Comparison of ENCODE assay signal across 26 cellular contexts in the genomic region with DNA sequence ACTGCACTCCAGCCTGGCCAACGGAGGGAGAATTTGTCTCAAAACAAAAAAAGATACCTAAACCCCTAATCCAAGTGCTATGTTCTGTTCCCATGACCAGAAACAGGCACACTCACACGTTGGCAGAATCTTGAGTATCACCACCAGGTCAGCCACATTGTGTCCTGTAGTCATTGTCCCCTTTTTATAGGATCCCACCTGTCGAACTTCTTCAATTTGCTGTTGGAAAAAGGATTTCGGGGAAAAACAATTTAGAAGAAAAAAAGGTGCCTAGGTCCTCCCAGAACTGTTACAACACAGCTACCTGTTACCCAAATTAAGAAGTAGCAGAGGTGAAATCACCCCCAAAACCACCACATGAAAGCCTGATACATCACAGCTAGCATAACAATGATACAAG. TPM values are rescaled to one million over a fixed set of nuclear protein-coding genes. Genes with fewer than 3 reads are reported as not detected.
A peak's percentile ranks its signal among the peaks of the same experiment; 100 is the strongest.
DNase-seq lines count a peak whose midpoint lies in the region; ATAC-seq and TF ChIP-seq lines count a peak whose summit lies in the region.
"Had no signal": no experiment of that assay in that cellular context is flagged by ENCODE, and none has a peak within 500 bp of the region (broad histone marks: within the 10 kb centered on the region; RNA-seq: fewer than 3 reads in every experiment).

No MANE protein-coding gene starts in this region.

- CTCF ChIA-PET in CD8-positive, alpha-beta memory T cell (lab: Charles Lee) = no interaction called here

- H3K36me3 ChIP-seq in CD8-positive, alpha-beta memory T cell (ENCODE audit: insufficient read depth, low read length) = peaks cover 61% of the 10 kb centered on the region

- no peak overlapping the region for H3K4me3 ChIP-seq in CD8-positive, alpha-beta memory T cell (ENCODE audit: low read length)
- H3K4me3 ChIP-seq: dorsolateral prefrontal cortex, mucosa of descending colon, neural progenitor cell, sigmoid colon, upper lobe of right lung had no signal

- peak overlapping the region; percentile 29 for H3K4me3 Mint-ChIP-seq in T-helper 2 cell treated with Interferon-gamma antibody and Interleukin-4, amounts not matched to agents 5 μg/mL and 100 μg/mL, for 36 hours
- H3K4me3 Mint-ChIP-seq in CD8-positive, alpha-beta memory T cell = peak overlapping the region in 2 of 7 donors; percentile 27 to 77
- H3K4me3 Mint-ChIP-seq in activated T-helper 1 cell treated with anti-CD3 and anti-CD28 coated beads, Interleukin-12 subunit alpha, Interleukin-12 subunit beta, Interleukin-2, Interleukin-4 antibody, amounts not matched to agents 30 ng/mL and 10 ng/mL and 1 ng/mL, durations not matched to agents 14 hours and 24 hours and 36 hours = peak overlapping the region; percentile 12

- H3K27me3 ChIP-seq in CD8-positive, alpha-beta memory T cell (ENCODE audit: insufficient read depth, low read length, poor library complexity, severe bottlenecking) = no peaks in the 10 kb centered on the region
- H3K27me3 ChIP-seq: dorsolateral prefrontal cortex, neural progenitor cell, sigmoid colon, upper lobe of right lung had no signal

- H3K27ac ChIP-seq in CD8-positive, alpha-beta memory T cell (ENCODE audit: low read depth, low read length) = no peak overlapping the region
- H3K27ac ChIP-seq: 22Rv1, dorsolateral prefrontal cortex, neural progenitor cell, sigmoid colon, upper lobe of right lung had no signal

- ATAC-seq in GM18505 (IDR thresholded peaks at IDR 0.05; ENCODE audit: unreplicated experiment) = no peak
- ATAC-seq: Panc1, upper lobe of right lung had no signal

- TF ChIP-seq POLR2A in GM18505 (IDR thresholded peaks at IDR 0.05; ENCODE audit: borderline replicate concordance, extremely low read depth, insufficient read depth, insufficient read length) = no peak

- POLR2A ChIA-PET in CD8-positive, alpha-beta memory T cell (lab: Charles Lee) = interaction anchor here (0.9 to 1.9 kb wide), 2 partner anchors 8 to 33 kb away, joined by 3 to 7 read pairs; a partner anchor contains a TSS

- no peak overlapping the region for H3K27ac Mint-ChIP-seq in T-helper 2 cell treated with Interferon-gamma antibody and Interleukin-4, amounts not matched to agents 5 μg/mL and 100 μg/mL, for 36 hours
- H3K27ac Mint-ChIP-seq in CD8-positive, alpha-beta memory T cell = peak overlapping the region in 5 of 8 donors; percentile 47 to 92 (median 83)
- H3K27ac Mint-ChIP-seq in activated T-helper 1 cell treated with anti-CD3 and anti-CD28 coated beads, Interleukin-12 subunit alpha, Interleukin-12 subunit beta, Interleukin-2, Interleukin-4 antibody, amounts not matched to agents 30 ng/mL and 10 ng/mL and 1 ng/mL, durations not matched to agents 14 hours and 24 hours and 36 hours = no peak overlapping the region
- H3K27ac Mint-ChIP-seq: neural progenitor cell had no signal

- no peaks in the 10 kb centered on the region for H3K9me3 ChIP-seq in CD8-positive, alpha-beta memory T cell (ENCODE audit: low read length)
- H3K9me3 ChIP-seq: mucosa of descending colon, sigmoid colon, upper lobe of right lung had no signal

- no peaks in the 10 kb centered on the region for H3K9me3 Mint-ChIP-seq in T-helper 2 cell treated with Interferon-gamma antibody and Interleukin-4, amounts not matched to agents 5 μg/mL and 100 μg/mL, for 36 hours
- H3K9me3 Mint-ChIP-seq in CD8-positive, alpha-beta memory T cell = no peaks in the 10 kb centered on the region
- no peaks in the 10 kb centered on the region for H3K9me3 Mint-ChIP-seq in activated T-helper 1 cell treated with anti-CD3 and anti-CD28 coated beads, Interleukin-12 subunit alpha, Interleukin-12 subunit beta, Interleukin-2, Interleukin-4 antibody, amounts not matched to agents 30 ng/mL and 10 ng/mL and 1 ng/mL, durations not matched to agents 14 hours and 24 hours and 36 hours
- H3K9me3 Mint-ChIP-seq: neural progenitor cell had no signal

- intact Hi-C loops in activated T-helper 1 cell treated with anti-CD3 and anti-CD28 coated beads, Interleukin-12 subunit alpha, Interleukin-12 subunit beta, Interleukin-2, Interleukin-4 antibody, amounts not matched to agents 30 ng/mL and 10 ng/mL and 1 ng/mL, durations not matched to agents 14 hours and 24 hours and 36 hours (cut with micrococcal nuclease) = no loop called here

- peaks cover 22% of the 10 kb centered on the region for H3K4me1 Mint-ChIP-seq in T-helper 2 cell treated with Interferon-gamma antibody and Interleukin-4, amounts not matched to agents 5 μg/mL and 100 μg/mL, for 36 hours (ENCODE audit: low read depth)
- peaks cover 12 to 21% (median 14%) of the 10 kb centered on the region in 3 donors for H3K4me1 Mint-ChIP-seq in CD8-positive, alpha-beta memory T cell
- peaks cover 29% of the 10 kb centered on the region for H3K4me1 Mint-ChIP-seq in activated T-helper 1 cell treated with anti-CD3 and anti-CD28 coated beads, Interleukin-12 subunit alpha, Interleukin-12 subunit beta, Interleukin-2, Interleukin-4 antibody, amounts not matched to agents 30 ng/mL and 10 ng/mL and 1 ng/mL, durations not matched to agents 14 hours and 24 hours and 36 hours (ENCODE audit: low read depth)

- no peak for DNase-seq in T-helper 2 cell treated with Interferon-gamma antibody and Interleukin-4, amounts not matched to agents 5 μg/mL and 100 μg/mL, for 36 hours (ENCODE audit: low spot score)
- no peak for DNase-seq in T-helper 2 cell
- peak in 1 of 5 donors; percentile 35 for DNase-seq in CD8-positive, alpha-beta memory T cell
- DNase-seq in activated T-helper 1 cell treated with anti-CD3 and anti-CD28 coated beads, Interleukin-12 subunit alpha, Interleukin-12 subunit beta, Interleukin-2, Interleukin-4 antibody, amounts not matched to agents 30 ng/mL and 10 ng/mL and 1 ng/mL, durations not matched to agents 14 hours and 24 hours and 36 hours (ENCODE audit: low spot score) = no peak
- peak; percentile 22 for DNase-seq in mesenteric fat pad (ENCODE audit: low spot score)
- no peak for DNase-seq in SKM-1 treated with dmso at 0.1 percent for 144 hours (lab: John Stamatoyannopoulos, UW; ENCODE audit: unreplicated experiment)
- DNase-seq in Ammon's horn (ENCODE audit: low spot score) = no peak
- DNase-seq: activated CD4-positive, alpha-beta T cell treated with anti-CD3 and anti-CD28 coated beads for 4 hours; central memory CD4-positive, alpha-beta T cell; dorsolateral prefrontal cortex; GOT3; KG1; NCI-H146; NCI-H510A; NK-92 treated with Interleukin-12 subunit alpha and Interleukin-12 subunit beta, amount 100 ng/mL, for 24 hours; SIG-M5; stimulated activated CD8-positive, alpha-beta memory T cell treated with anti-CD3 and anti-CD28 coated beads, Interleukin-4, amount 100 ng/mL, for 48 hours had no signal

- H3K4me1 ChIP-seq in CD8-positive, alpha-beta memory T cell (ENCODE audit: insufficient read depth, low read length) = peaks cover 30% of the 10 kb centered on the region

- peaks cover 67% of the 10 kb centered on the region for H3K36me3 Mint-ChIP-seq in T-helper 2 cell treated with Interferon-gamma antibody and Interleukin-4, amounts not matched to agents 5 μg/mL and 100 μg/mL, for 36 hours (ENCODE audit: low read depth)
- peaks cover 19 to 61% (median 23%) of the 10 kb centered on the region in 3 donors for H3K36me3 Mint-ChIP-seq in CD8-positive, alpha-beta memory T cell
- peaks cover 58% of the 10 kb centered on the region for H3K36me3 Mint-ChIP-seq in activated T-helper 1 cell treated with anti-CD3 and anti-CD28 coated beads, Interleukin-12 subunit alpha, Interleukin-12 subunit beta, Interleukin-2, Interleukin-4 antibody, amounts not matched to agents 30 ng/mL and 10 ng/mL and 1 ng/mL, durations not matched to agents 14 hours and 24 hours and 36 hours (ENCODE audit: low read depth)

- no peaks in the 10 kb centered on the region for H3K27me3 Mint-ChIP-seq in T-helper 2 cell treated with Interferon-gamma antibody and Interleukin-4, amounts not matched to agents 5 μg/mL and 100 μg/mL, for 36 hours (ENCODE audit: low read depth)
- peaks cover 0 to 1% of the 10 kb centered on the region in 2 donors for H3K27me3 Mint-ChIP-seq in CD8-positive, alpha-beta memory T cell
- no peaks in the 10 kb centered on the region for H3K27me3 Mint-ChIP-seq in activated T-helper 1 cell treated with anti-CD3 and anti-CD28 coated beads, Interleukin-12 subunit alpha, Interleukin-12 subunit beta, Interleukin-2, Interleukin-4 antibody, amounts not matched to agents 30 ng/mL and 10 ng/mL and 1 ng/mL, durations not matched to agents 14 hours and 24 hours and 36 hours (ENCODE audit: insufficient read depth)

RNA-seq across cellular contexts. Expression of a gene that starts 3.4 kb away (rescaled TPM):
- total RNA-seq in CD8-positive, alpha-beta memory T cell = 100 to 1,000 TPM; 379 to 394 TPM
- 126 TPM for polyA plus RNA-seq in CD8-positive, alpha-beta memory T cell
- 354 and 366 TPM in 2 replicates for total RNA-seq in activated T-helper 1 cell treated with anti-CD3 and anti-CD28 coated beads, Interleukin-12 subunit alpha, Interleukin-12 subunit beta, Interleukin-2, Interleukin-4 antibody, amounts not matched to agents 30 ng/mL and 10 ng/mL and 1 ng/mL, durations not matched to agents 14 hours and 24 hours and 36 hours
- total RNA-seq in mesenteric fat pad = 116 TPM

RNA-seq across cellular contexts. Expression of a gene that starts 8.9 kb away (rescaled TPM):
- total RNA-seq in CD8-positive, alpha-beta memory T cell = 10 to 100 TPM; 36.7 to 39.0 TPM
- polyA plus RNA-seq in CD8-positive, alpha-beta memory T cell = 87.7 TPM
- total RNA-seq in activated T-helper 1 cell treated with anti-CD3 and anti-CD28 coated beads, Interleukin-12 subunit alpha, Interleukin-12 subunit beta, Interleukin-2, Interleukin-4 antibody, amounts not matched to agents 30 ng/mL and 10 ng/mL and 1 ng/mL, durations not matched to agents 14 hours and 24 hours and 36 hours = 31.1 and 35.4 TPM in 2 replicates
- 44.5 TPM for total RNA-seq in mesenteric fat pad

RNA-seq across cellular contexts. Expression of a gene that starts 11.0 kb away (rescaled TPM):
- not detected for total RNA-seq in CD8-positive, alpha-beta memory T cell
- polyA plus RNA-seq in CD8-positive, alpha-beta memory T cell = not detected
- total RNA-seq in activated T-helper 1 cell treated with anti-CD3 and anti-CD28 coated beads, Interleukin-12 subunit alpha, Interleukin-12 subunit beta, Interleukin-2, Interleukin-4 antibody, amounts not matched to agents 30 ng/mL and 10 ng/mL and 1 ng/mL, durations not matched to agents 14 hours and 24 hours and 36 hours = 0.05 and 0.07 TPM in 2 replicates
- 156 TPM for total RNA-seq in mesenteric fat pad

RNA-seq across cellular contexts. Expression of a gene that starts 33.6 kb away (rescaled TPM):
- total RNA-seq in CD8-positive, alpha-beta memory T cell = 10 to 100 TPM; 95.9 to 98.9 TPM
- polyA plus RNA-seq in CD8-positive, alpha-beta memory T cell = 70.2 TPM
- 101 and 105 TPM in 2 replicates for total RNA-seq in activated T-helper 1 cell treated with anti-CD3 and anti-CD28 coated beads, Interleukin-12 subunit alpha, Interleukin-12 subunit beta, Interleukin-2, Interleukin-4 antibody, amounts not matched to agents 30 ng/mL and 10 ng/mL and 1 ng/mL, durations not matched to agents 14 hours and 24 hours and 36 hours
- 55.5 TPM for total RNA-seq in mesenteric fat pad

RNA-seq across cellular contexts. Expression of a gene that starts 39.2 kb away (rescaled TPM):
- total RNA-seq in CD8-positive, alpha-beta memory T cell = not detected
- polyA plus RNA-seq in CD8-positive, alpha-beta memory T cell = 0.07 TPM
- not detected in 2 replicates for total RNA-seq in activated T-helper 1 cell treated with anti-CD3 and anti-CD28 coated beads, Interleukin-12 subunit alpha, Interleukin-12 subunit beta, Interleukin-2, Interleukin-4 antibody, amounts not matched to agents 30 ng/mL and 10 ng/mL and 1 ng/mL, durations not matched to agents 14 hours and 24 hours and 36 hours
- 12.6 TPM for total RNA-seq in mesenteric fat pad
- total RNA-seq: endothelial cell of umbilical vein, glomerular endothelial cell, upper lobe of right lung had no signal
- polyA plus RNA-seq: endothelial cell of umbilical vein had no signal

Comparison
In these comparisons a context has a peak if more than half of its experiments do, and no peak if none do; other contexts are left out.
1. H3K27ac Mint-ChIP-seq: peak in CD8-positive, alpha-beta memory T cell (5 of 8); none in T-helper 2 cell treated with Interferon-gamma antibody and Interleukin-4, amounts not matched to agents 5 μg/mL and 100 μg/mL, for 36 hours (single experiment) and activated T-helper 1 cell treated with anti-CD3 and anti-CD28 coated beads, Interleukin-12 subunit alpha, Interleukin-12 subunit beta, Interleukin-2, Interleukin-4 antibody, amounts not matched to agents 30 ng/mL and 10 ng/mL and 1 ng/mL, durations not matched to agents 14 hours and 24 hours and 36 hours (single experiment).
2. RNA of a gene that starts 11.0 kb away (total RNA-seq): 156 TPM in mesenteric fat pad (single experiment); 0.05 to 0.07 TPM in activated T-helper 1 cell treated with anti-CD3 and anti-CD28 coated beads, Interleukin-12 subunit alpha, Interleukin-12 subunit beta, Interleukin-2, Interleukin-4 antibody, amounts not matched to agents 30 ng/mL and 10 ng/mL and 1 ng/mL, durations not matched to agents 14 hours and 24 hours and 36 hours and not detected in CD8-positive, alpha-beta memory T cell; every median in the first group is over 100 times any median in the second.